Comparison of ENCODE assay signal across 1 cellular context in genomic region chr16:68528686-68529379, GRCh38.
TF ChIP-seq lines count a peak whose summit lies in the region.

No MANE protein-coding gene starts in this region.

TF ChIP-seq in HepG2, 621 proteins besides CTCF, POLR2A, EP300 and RAD21 (continued from another document and continues in another):
- TF ChIP-seq, protein P1, sequence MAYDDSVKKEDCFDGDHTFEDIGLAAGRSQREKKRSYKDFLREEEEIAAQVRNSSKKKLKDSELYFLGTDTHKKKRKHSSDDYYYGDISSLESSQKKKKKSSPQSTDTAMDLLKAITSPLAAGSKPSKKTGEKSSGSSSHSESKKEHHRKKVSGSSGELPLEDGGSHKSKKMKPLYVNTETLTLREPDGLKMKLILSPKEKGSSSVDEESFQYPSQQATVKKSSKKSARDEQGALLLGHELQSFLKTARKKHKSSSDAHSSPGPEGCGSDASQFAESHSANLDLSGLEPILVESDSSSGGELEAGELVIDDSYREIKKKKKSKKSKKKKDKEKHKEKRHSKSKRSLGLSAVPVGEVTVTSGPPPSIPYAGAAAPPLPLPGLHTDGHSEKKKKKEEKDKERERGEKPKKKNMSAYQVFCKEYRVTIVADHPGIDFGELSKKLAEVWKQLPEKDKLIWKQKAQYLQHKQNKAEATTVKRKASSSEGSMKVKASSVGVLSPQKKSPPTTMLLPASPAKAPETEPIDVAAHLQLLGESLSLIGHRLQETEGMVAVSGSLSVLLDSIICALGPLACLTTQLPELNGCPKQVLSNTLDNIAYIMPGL (CRISPR knock-in tag; IDR thresholded peaks at IDR 0.05; ENCODE audit: borderline replicate concordance in 1 of 2, low read depth in 1 of 2): peak; percentile 95 to 96
- peak; percentile 49; the same call in 1 of the 2 replicates for TF ChIP-seq ZNF777 (CRISPR knock-in tag; IDR thresholded peaks at IDR 0.05)
- no peak for TF ChIP-seq PRDM4 (CRISPR knock-in tag; IDR thresholded peaks at IDR 0.05; ENCODE audit: borderline replicate concordance)
- TF ChIP-seq NAIF1 (CRISPR knock-in tag; IDR thresholded peaks at IDR 0.05; ENCODE audit: borderline replicate concordance): no peak
- TF ChIP-seq ZFP41 (CRISPR knock-in tag; IDR thresholded peaks at IDR 0.05; ENCODE audit: borderline replicate concordance): no peak
- TF ChIP-seq DMAP1 (CRISPR knock-in tag; IDR thresholded peaks at IDR 0.05): 0 out of 2 replicates have a peak, but pooled peaks have one; percentile 22
- TF ChIP-seq ATF7-NPFF (CRISPR knock-in tag; IDR thresholded peaks at IDR 0.05; ENCODE audit: low read depth): no peak
- peak; percentile 83; the same call in 1 of the 2 replicates for TF ChIP-seq ZNF556 (CRISPR knock-in tag; IDR thresholded peaks at IDR 0.05; ENCODE audit: borderline replicate concordance)
- TF ChIP-seq, protein P2, sequence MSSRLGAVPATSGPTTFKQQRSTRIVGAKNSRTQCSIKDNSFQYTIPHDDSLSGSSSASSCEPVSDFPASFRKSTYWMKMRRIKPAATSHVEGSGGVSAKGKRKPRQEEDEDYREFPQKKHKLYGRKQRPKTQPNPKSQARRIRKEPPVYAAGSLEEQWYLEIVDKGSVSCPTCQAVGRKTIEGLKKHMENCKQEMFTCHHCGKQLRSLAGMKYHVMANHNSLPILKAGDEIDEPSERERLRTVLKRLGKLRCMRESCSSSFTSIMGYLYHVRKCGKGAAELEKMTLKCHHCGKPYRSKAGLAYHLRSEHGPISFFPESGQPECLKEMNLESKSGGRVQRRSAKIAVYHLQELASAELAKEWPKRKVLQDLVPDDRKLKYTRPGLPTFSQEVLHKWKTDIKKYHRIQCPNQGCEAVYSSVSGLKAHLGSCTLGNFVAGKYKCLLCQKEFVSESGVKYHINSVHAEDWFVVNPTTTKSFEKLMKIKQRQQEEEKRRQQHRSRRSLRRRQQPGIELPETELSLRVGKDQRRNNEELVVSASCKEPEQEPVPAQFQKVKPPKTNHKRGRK (CRISPR knock-in tag; IDR thresholded peaks at IDR 0.05): no peak
- TF ChIP-seq, protein P3, sequence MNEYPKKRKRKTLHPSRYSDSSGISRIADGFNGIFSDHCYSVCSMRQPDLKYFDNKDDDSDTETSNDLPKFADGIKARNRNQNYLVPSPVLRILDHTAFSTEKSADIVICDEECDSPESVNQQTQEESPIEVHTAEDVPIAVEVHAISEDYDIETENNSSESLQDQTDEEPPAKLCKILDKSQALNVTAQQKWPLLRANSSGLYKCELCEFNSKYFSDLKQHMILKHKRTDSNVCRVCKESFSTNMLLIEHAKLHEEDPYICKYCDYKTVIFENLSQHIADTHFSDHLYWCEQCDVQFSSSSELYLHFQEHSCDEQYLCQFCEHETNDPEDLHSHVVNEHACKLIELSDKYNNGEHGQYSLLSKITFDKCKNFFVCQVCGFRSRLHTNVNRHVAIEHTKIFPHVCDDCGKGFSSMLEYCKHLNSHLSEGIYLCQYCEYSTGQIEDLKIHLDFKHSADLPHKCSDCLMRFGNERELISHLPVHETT (CRISPR knock-in tag; conservative IDR thresholded peaks at IDR 0.05): no peak
- TF ChIP-seq, protein P4, sequence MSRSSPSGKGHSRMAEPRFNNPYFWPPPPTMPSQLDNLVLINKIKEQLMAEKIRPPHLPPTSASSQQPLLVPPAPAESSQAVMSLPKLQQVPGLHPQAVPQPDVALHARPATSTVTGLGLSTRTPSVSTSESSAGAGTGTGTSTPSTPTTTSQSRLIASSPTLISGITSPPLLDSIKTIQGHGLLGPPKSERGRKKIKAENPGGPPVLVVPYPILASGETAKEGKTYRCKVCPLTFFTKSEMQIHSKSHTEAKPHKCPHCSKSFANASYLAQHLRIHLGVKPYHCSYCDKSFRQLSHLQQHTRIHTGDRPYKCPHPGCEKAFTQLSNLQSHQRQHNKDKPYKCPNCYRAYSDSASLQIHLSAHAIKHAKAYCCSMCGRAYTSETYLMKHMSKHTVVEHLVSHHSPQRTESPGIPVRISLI (CRISPR knock-in tag; IDR thresholded peaks at IDR 0.05; ENCODE audit: borderline replicate concordance): peak; percentile 63; the same call in 1 of the 2 replicates
- no peak for TF ChIP-seq ZBTB44 (CRISPR knock-in tag; IDR thresholded peaks at IDR 0.05)
- TF ChIP-seq, protein P5, sequence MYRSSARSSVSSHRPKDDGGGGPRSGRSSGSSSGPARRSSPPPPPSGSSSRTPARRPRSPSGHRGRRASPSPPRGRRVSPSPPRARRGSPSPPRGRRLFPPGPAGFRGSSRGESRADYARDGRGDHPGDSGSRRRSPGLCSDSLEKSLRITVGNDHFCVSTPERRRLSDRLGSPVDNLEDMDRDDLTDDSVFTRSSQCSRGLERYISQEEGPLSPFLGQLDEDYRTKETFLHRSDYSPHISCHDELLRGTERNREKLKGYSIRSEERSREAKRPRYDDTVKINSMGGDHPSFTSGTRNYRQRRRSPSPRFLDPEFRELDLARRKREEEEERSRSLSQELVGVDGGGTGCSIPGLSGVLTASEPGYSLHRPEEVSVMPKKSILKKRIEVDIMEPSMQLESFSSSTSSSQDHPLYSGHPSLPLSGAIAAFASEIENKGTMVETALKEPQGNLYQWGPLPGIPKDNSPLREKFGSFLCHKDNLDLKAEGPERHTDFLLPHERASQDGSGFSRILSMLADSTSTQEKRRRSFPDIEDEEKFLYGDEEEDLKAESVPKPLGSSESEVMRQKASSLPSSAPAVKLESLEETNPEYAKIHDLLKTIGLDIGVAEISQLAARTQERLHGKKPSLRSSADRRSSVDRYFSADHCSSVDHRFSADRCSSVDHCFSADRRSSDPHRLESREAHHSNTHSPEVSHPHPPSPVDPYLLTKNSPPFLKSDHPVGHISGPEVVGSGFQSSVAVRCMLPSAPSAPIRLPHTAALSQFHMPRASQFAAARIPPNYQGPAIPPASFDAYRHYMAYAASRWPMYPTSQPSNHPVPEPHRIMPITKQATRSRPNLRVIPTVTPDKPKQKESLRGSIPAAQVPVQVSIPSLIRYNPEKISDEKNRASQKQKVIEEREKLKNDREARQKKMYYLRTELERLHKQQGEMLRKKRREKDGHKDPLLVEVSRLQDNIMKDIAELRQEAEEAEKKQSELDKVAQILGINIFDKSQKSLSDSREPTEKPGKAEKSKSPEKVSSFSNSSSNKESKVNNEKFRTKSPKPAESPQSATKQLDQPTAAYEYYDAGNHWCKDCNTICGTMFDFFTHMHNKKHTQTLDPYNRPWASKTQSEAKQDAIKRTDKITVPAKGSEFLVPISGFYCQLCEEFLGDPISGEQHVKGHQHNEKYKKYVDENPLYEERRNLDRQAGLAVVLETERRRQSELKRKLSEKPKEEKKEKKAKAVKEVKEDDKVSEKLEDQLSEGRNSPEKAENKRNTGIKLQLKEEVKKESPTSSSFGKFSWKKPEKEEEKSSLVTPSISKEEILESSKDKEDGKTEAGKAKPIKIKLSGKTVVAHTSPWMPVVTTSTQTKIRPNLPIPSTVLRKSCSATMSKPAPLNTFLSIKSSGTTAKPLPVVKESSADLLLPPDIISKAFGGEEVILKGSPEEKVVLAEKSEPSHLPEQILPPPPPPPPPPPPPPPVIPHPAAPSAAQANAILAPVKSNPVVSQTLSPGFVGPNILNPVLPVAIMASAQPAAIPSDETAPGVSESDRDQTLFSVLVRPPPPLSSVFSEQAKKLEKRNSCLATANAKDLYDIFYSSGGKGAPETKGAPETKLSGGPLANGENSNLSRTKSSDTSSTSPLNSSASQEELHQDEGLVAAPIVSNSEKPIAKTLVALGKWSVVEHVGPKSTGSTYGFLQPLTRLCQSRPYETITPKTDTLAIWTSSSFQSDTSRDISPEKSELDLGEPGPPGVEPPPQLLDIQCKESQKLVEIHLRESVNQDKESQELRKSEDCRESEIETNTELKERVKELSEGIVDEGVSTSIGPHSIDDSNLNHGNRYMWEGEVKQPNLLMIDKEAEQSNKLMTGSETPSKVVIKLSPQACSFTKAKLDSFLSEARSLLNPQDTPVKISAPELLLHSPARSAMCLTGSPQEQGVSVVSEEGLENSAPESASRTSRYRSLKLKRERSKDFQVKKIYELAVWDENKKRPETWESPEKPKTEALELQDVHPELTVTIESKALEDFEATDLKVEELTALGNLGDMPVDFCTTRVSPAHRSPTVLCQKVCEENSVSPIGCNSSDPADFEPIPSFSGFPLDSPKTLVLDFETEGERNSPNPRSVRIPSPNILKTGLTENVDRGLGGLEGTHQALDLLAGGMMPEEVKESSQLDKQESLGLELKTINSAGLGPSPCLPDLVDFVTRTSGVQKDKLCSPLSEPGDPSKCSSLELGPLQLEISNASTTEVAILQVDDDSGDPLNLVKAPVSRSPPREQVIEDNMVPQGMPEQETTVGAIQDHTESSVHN (CRISPR knock-in tag; IDR thresholded peaks at IDR 0.05): no peak
- peak; percentile 69 for TF ChIP-seq ERF (CRISPR knock-in tag; IDR thresholded peaks at IDR 0.05)
- no peak for TF ChIP-seq ZNF276 (CRISPR knock-in tag; IDR thresholded peaks at IDR 0.05; ENCODE audit: low read depth)
- peak; percentile 69; the same call in 1 of the 2 replicates for TF ChIP-seq MYPOP (CRISPR knock-in tag; IDR thresholded peaks at IDR 0.05)
- peak; percentile 45; the same call in 1 of the 2 replicates for TF ChIP-seq GABPB1 (CRISPR knock-in tag; IDR thresholded peaks at IDR 0.05)
- no peak for TF ChIP-seq NFKBIZ (CRISPR knock-in tag; IDR thresholded peaks at IDR 0.05)
- 0 out of 2 replicates have a peak, but pooled peaks have one; percentile 41 for TF ChIP-seq RCOR2 (CRISPR knock-in tag; IDR thresholded peaks at IDR 0.05)
- TF ChIP-seq TRAFD1 (CRISPR knock-in tag; IDR thresholded peaks at IDR 0.05; ENCODE audit: borderline replicate concordance): peak; percentile 69; the same call in 1 of the 2 replicates
- no peak for TF ChIP-seq ZBTB14 (CRISPR knock-in tag; IDR thresholded peaks at IDR 0.05)
- TF ChIP-seq ZNF253 (CRISPR knock-in tag; IDR thresholded peaks at IDR 0.05; ENCODE audit: borderline replicate concordance): 0 out of 2 replicates have a peak, but pooled peaks have one; percentile 22
